8 cellular contexts compared by ENCODE assay signal in genomic region chr3:148991219-148992026, GRCh38. TPM values are rescaled to one million over a fixed set of nuclear protein-coding genes. Genes with fewer than 3 reads are reported as not detected.
DNase-seq lines count a peak whose midpoint lies in the region; ATAC-seq and TF ChIP-seq lines count a peak whose summit lies in the region.

GYG1 (plus strand) TSS chr3:148991540; CDS start chr3:148991641, 101 bp downstream.

- peak; percentile 87 for ATAC-seq in GM18907 (IDR thresholded peaks at IDR 0.05; ENCODE audit: unreplicated experiment)
- ATAC-seq in HG03139 (IDR thresholded peaks at IDR 0.05; ENCODE audit: unreplicated experiment) = peak; percentile 77

- peak within 1 kb of the TSS; percentile 87 to 89 for H3K27ac ChIP-seq in liver (ENCODE audit: low read depth in 1 of 2, low read length in 2 of 2)

- H3K36me3 ChIP-seq in liver (ENCODE audit: control insufficient read depth in 4 of 4, insufficient read depth in 3 of 4, low read depth in 1 of 4, low read length in 3 of 4) = peaks cover 4 to 18% (median 9%) of the 10 kb centered on the region in 4 donors

- peak within 1 kb of the TSS; percentile 68 to 87 (median 73) for H3K4me3 ChIP-seq in liver (ENCODE audit: low read depth in 1 of 3, low read length in 3 of 3)

- TF ChIP-seq CTCF in liver (IDR thresholded peaks at IDR 0.05; ENCODE audit: low read depth, low read length, missing input control) = no peak

- under 1% methylated on average over 91 of the region's 91 CpGs for WGBS in liver

- peak within 1 kb of the TSS; percentile 53 to 64 for H3K9ac ChIP-seq in liver (ENCODE audit: low read depth in 1 of 2, low read length in 2 of 2)

- H3K9me3 ChIP-seq in liver (ENCODE audit: control insufficient read depth in 4 of 4, low read length in 3 of 4) = no peaks in the 10 kb centered on the region

- no peak for TF ChIP-seq RAD21 in liver (IDR thresholded peaks at IDR 0.05)

- H3K4me1 ChIP-seq in liver (ENCODE audit: control insufficient read depth in 4 of 4, insufficient read depth in 4 of 4, low read length in 3 of 4) = peaks cover 0 to 14% (median 2%) of the 10 kb centered on the region in 4 donors

- DNase-seq in AG20443 (ENCODE audit: low spot score) (peak; percentile 96), NCI-H524 (lab: John Stamatoyannopoulos, UW) (peak; percentile 44 to 67), dermis microvascular lymphatic vessel endothelial cell (ENCODE audit: low read depth in 2 of 2) (peak; percentile 38 to 87)
- DNase-seq in activated CD4-positive, alpha-beta T cell treated with anti-CD3 and anti-CD28 coated beads, Interleukin-2, amount 50 U/mL, for 4 hours = peak; percentile 78 to 80
- DNase-seq in stimulated activated CD4-positive, alpha-beta T cell treated with anti-CD3 and anti-CD28 coated beads, Interleukin-4, amount 100 ng/mL, for 4 hours = peak; percentile 75 to 83

- H3K27me3 ChIP-seq in liver (ENCODE audit: control insufficient read depth in 4 of 4, insufficient read depth in 4 of 4, low read length in 3 of 4) = no peaks in the 10 kb centered on the region

TF ChIP-seq in liver, 16 proteins besides CTCF, POLR2A, EP300 and RAD21:
- TF ChIP-seq FOXA1 (IDR thresholded peaks at IDR 0.05) (no peak), ZBTB33 (IDR thresholded peaks at IDR 0.05) (no peak), JUND (IDR thresholded peaks at IDR 0.05) (peak in 1 of 2 donors; percentile 17), ATF3 (IDR thresholded peaks at IDR 0.05) (no peak), SP1 (IDR thresholded peaks at IDR 0.05) (no peak), GABPA (IDR thresholded peaks at IDR 0.05 in 1 of 2, conservative IDR thresholded peaks at IDR 0.05 in 1 of 2) (no peak), HNF4G (IDR thresholded peaks at IDR 0.05) (no peak)

RNA-seq across cellular contexts. Expression of gene GYG1, which starts in this region (rescaled TPM):
- total RNA-seq in dermis microvascular lymphatic vessel endothelial cell (37.4 and 40.5 TPM in 2 replicates), liver (10 to 100 TPM in 1 of 2 donors, 1 to 10 TPM in 1; 9.2 to 16.6 TPM)
- 10 to 100 TPM; 10.2 to 16.7 TPM for polyA plus RNA-seq in liver

Comparison
In these comparisons a context has a peak if more than half of its experiments do, and no peak if none do; other contexts are left out.
1. Peak in every context shown above with its lines: DNase-seq, ATAC-seq, H3K4me3 ChIP-seq and H3K27ac ChIP-seq.